ENCODE assay signal across 24 cellular contexts in genomic region chr1:171716620-171717019, GRCh38. TPM values are rescaled to one million over a fixed set of nuclear protein-coding genes. Genes with fewer than 3 reads are reported as not detected.
DNase-seq lines count a peak whose midpoint lies in the region; ATAC-seq, FAIRE-seq and TF ChIP-seq lines count a peak whose summit lies in the region.
"Had no signal": no experiment of that assay in that cellular context is flagged by ENCODE, and none has a peak within 500 bp of the region (broad histone marks: within the 10 kb centered on the region; RNA-seq: fewer than 3 reads in every experiment).

No MANE protein-coding gene starts in this region.

- no peaks in the 10 kb centered on the region for H3F3A ChIP-seq in PC-3 (ENCODE audit: low read length, unreplicated experiment)

- no peak overlapping the region for H3K4me2 ChIP-seq in PC-3 (ENCODE audit: low read length)
- H3K4me2 ChIP-seq in endothelial cell of umbilical vein (ENCODE audit: insufficient read depth, low read length), result no peak overlapping the region

- H3K27me3 Mint-ChIP-seq in Calu3 (ENCODE audit: unreplicated experiment), result no peaks in the 10 kb centered on the region
- H3K27me3 Mint-ChIP-seq: CD4-positive, alpha-beta memory T cell; central memory CD8-positive, alpha-beta T cell; stimulated activated naive B cell treated with anti-CD40 and anti-IgM and Interleukin-4, amounts not matched to agents 10 μg/mL and 1 μg/mL and 100 μg/mL, for 72 hours had no signal

- H3K9me3 Mint-ChIP-seq in Calu3 (ENCODE audit: low read depth, unreplicated experiment), result no peaks in the 10 kb centered on the region
- H3K9me3 Mint-ChIP-seq: CD4-positive, alpha-beta memory T cell; central memory CD8-positive, alpha-beta T cell had no signal

- no peaks in the 10 kb centered on the region for H3K36me3 Mint-ChIP-seq in Calu3 (ENCODE audit: insufficient read depth, unreplicated experiment)

- H3K27me3 ChIP-seq in PC-3 (ENCODE audit: low read length) (no peaks in the 10 kb centered on the region), endothelial cell of umbilical vein (ENCODE audit: control insufficient read depth in 2 of 2, insufficient read depth in 2 of 2, low read length in 2 of 2) (no peaks in the 10 kb centered on the region), ascending aorta (no peaks in the 10 kb centered on the region)
- H3K27me3 ChIP-seq: left lung had no signal

- dilution Hi-C loops in endothelial cell of umbilical vein (cut with MboI; ENCODE audit: extremely low pct_ligation_motif_present, low sequenced_read_pairs), result no loop called here

- H3K9me3 ChIP-seq in PC-3 (ENCODE audit: low read length), result no peaks in the 10 kb centered on the region
- H3K9me3 ChIP-seq in endothelial cell of umbilical vein (replicated peaks; ENCODE audit: control insufficient read depth, insufficient read depth, low read length), result no peaks in the 10 kb centered on the region
- no peaks in the 10 kb centered on the region for H3K9me3 ChIP-seq in ascending aorta
- H3K9me3 ChIP-seq: left lung, mucosa of descending colon, thoracic aorta had no signal

- H3K36me3 ChIP-seq in PC-3 (ENCODE audit: low read depth, low read length) (no peaks in the 10 kb centered on the region), endothelial cell of umbilical vein (ENCODE audit: control insufficient read depth in 2 of 2, extremely low read depth in 1 of 2, insufficient read depth in 2 of 2, low read length in 2 of 2) (peaks cover 0 to 3% of the 10 kb centered on the region in 2 experiments), ascending aorta (peaks cover 0 to 10% of the 10 kb centered on the region in 2 donors)
- H3K36me3 ChIP-seq: thoracic aorta, WERI-Rb-1 had no signal

- H3K79me2 ChIP-seq in PC-3 (ENCODE audit: low read length), result no peaks in the 10 kb centered on the region
- H3K79me2 ChIP-seq in endothelial cell of umbilical vein (ENCODE audit: control insufficient read depth, insufficient read depth, low read length), result peaks cover 2% of the 10 kb centered on the region

- H3K4me3 ChIP-seq in PC-3 (ENCODE audit: low read length) (no peak overlapping the region), endothelial cell of umbilical vein (replicated peaks in 1 of 3; ENCODE audit: insufficient read depth in 1 of 3, low read depth in 1 of 3, low read length in 3 of 3) (no peak overlapping the region), ascending aorta (no peak overlapping the region)
- H3K4me3 ChIP-seq: left lung, mucosa of descending colon, thoracic aorta had no signal

- ATAC-seq in PC-3 (peak; percentile 30; the same call in 1 of the 2 replicates), GM18502 (IDR thresholded peaks at IDR 0.05; ENCODE audit: poor library complexity, unreplicated experiment) (no peak), HG03565 (IDR thresholded peaks at IDR 0.05; ENCODE audit: unreplicated experiment) (no peak)
- ATAC-seq: left lung; mucosa of descending colon; stimulated activated naive B cell treated with anti-CD40 and anti-IgM and Interleukin-4, amounts not matched to agents 10 μg/mL and 1 μg/mL and 100 μg/mL, for 72 hours had no signal

- H3K27ac ChIP-seq in PC-3 (ENCODE audit: low read length), result no peak overlapping the region
- H3K27ac ChIP-seq in endothelial cell of umbilical vein (ENCODE audit: insufficient read depth, low read depth, low read length), result no peak overlapping the region
- H3K27ac ChIP-seq in ascending aorta, result peak overlapping the region in 1 of 2 donors; percentile 49
- H3K27ac ChIP-seq: left lung, WERI-Rb-1 had no signal

- CTCF ChIA-PET in Calu3 (lab: Charles Lee) (interaction anchor here (0.7 to 2.2 kb wide), 6 partner anchors 15 to 309 kb away, joined by 3 to 55 read pairs (median 3); partner anchors contain the start of gene METTL13), PC-3 (lab: Charles Lee) (interaction anchor here (0.7 to 3.1 kb wide), 2 partner anchors 72 to 683 kb away, joined by 4 to 75 read pairs; no protein-coding TSS in a partner anchor), endothelial cell of umbilical vein (lab: Charles Lee) (interaction anchor here (0.8 to 3.9 kb wide), 14 partner anchors 12 to 268 kb away, joined by 3 to 188 read pairs (median 6); no protein-coding TSS in a partner anchor)

- no peak overlapping the region for H3K27ac Mint-ChIP-seq in Calu3 (ENCODE audit: unreplicated experiment)
- H3K27ac Mint-ChIP-seq: CD4-positive, alpha-beta memory T cell; stimulated activated naive B cell treated with anti-CD40 and anti-IgM and Interleukin-4, amounts not matched to agents 10 μg/mL and 1 μg/mL and 100 μg/mL, for 72 hours had no signal

- no peak overlapping the region for H3K9ac ChIP-seq in PC-3 (ENCODE audit: low read length)
- H3K9ac ChIP-seq in endothelial cell of umbilical vein (replicated peaks; ENCODE audit: extremely low read depth, insufficient read depth, low read length), result no peak overlapping the region

- H2AFZ ChIP-seq in PC-3 (ENCODE audit: low read length), result no peak overlapping the region
- peak overlapping the region; percentile 5 for H2AFZ ChIP-seq in endothelial cell of umbilical vein (ENCODE audit: low read depth, low read length)

- H3K9me1 ChIP-seq in endothelial cell of umbilical vein (replicated peaks; ENCODE audit: control insufficient read depth, extremely low read depth, insufficient read depth, low read length), result no peaks in the 10 kb centered on the region

- no peaks in the 10 kb centered on the region for H3K4me1 Mint-ChIP-seq in Calu3 (ENCODE audit: low read depth, unreplicated experiment)
- H3K4me1 Mint-ChIP-seq: neural crest cell had no signal

- BruUV-seq in Calu3 (replicated peaks; lab: Mats Ljungman, UMichigan), result no TSS peak
- no TSS peak for BruUV-seq in PC-3 (replicated peaks; lab: Mats Ljungman, UMichigan)
- BruUV-seq in endothelial cell of umbilical vein (replicated peaks; lab: Mats Ljungman, UMichigan), result no TSS peak

- H3K4me1 ChIP-seq in PC-3 (ENCODE audit: insufficient read depth, low read length) (no peaks in the 10 kb centered on the region), endothelial cell of umbilical vein (ENCODE audit: control insufficient read depth, extremely low read depth, insufficient read depth, low read length) (peaks cover 8% of the 10 kb centered on the region), ascending aorta (no peaks in the 10 kb centered on the region)
- H3K4me1 ChIP-seq: left lung had no signal

- no peak overlapping the region for H3K4me3 Mint-ChIP-seq in Calu3 (ENCODE audit: low read depth, unreplicated experiment)
- H3K4me3 Mint-ChIP-seq: CD4-positive, alpha-beta memory T cell; central memory CD8-positive, alpha-beta T cell; neural crest cell; stimulated activated naive B cell treated with anti-CD40 and anti-IgM and Interleukin-4, amounts not matched to agents 10 μg/mL and 1 μg/mL and 100 μg/mL, for 72 hours had no signal

- no peaks in the 10 kb centered on the region for H4K20me1 ChIP-seq in PC-3 (ENCODE audit: low read length)
- H4K20me1 ChIP-seq in endothelial cell of umbilical vein (replicated peaks; ENCODE audit: control insufficient read depth, extremely low read depth, insufficient read depth, low read length), result no peaks in the 10 kb centered on the region

- POLR2A ChIA-PET in PC-3 (lab: Charles Lee; ENCODE audit: unreplicated experiment) (no interaction called here), endothelial cell of umbilical vein (lab: Charles Lee) (no interaction called here)

- no peak for TF ChIP-seq CTCF in Calu3 (IDR thresholded peaks at IDR 0.05; ENCODE audit: unreplicated experiment)
- no peak for TF ChIP-seq CTCF in PC-3 (conservative IDR thresholded peaks at IDR 0.05; ENCODE audit: low read depth, low read length)
- TF ChIP-seq CTCF in endothelial cell of umbilical vein (IDR thresholded peaks at IDR 0.05; ENCODE audit: extremely low read depth in 1 of 2, insufficient read depth in 1 of 2, low read depth in 1 of 2, low read length in 2 of 2), result no peak
- no peak for TF ChIP-seq CTCF in ascending aorta (IDR thresholded peaks at IDR 0.05)

- no peaks in the 10 kb centered on the region for H3K9me2 ChIP-seq in PC-3 (replicated peaks; ENCODE audit: low read length)

- intact Hi-C loops in Calu3 (cut with micrococcal nuclease; ENCODE audit: unreplicated experiment) (loop anchor here (1.0 to 10.0 kb wide), 2 partner anchors 71 to 472 kb away; partner anchors contain the start of gene FMO1), PC-3 (cut with micrococcal nuclease) (loop anchor here (1.0 to 5.0 kb wide), 6 partner anchors 71 to 711 kb away; partner anchors contain the start of genes FMO1 and PRRC2C), endothelial cell of umbilical vein (cut with micrococcal nuclease) (loop anchor here (1.0 to 10.0 kb wide), 5 partner anchors 61 to 267 kb away; partner anchors contain the start of gene PRRC2C), ascending aorta (cut with DNase I) (loop anchor here (1.0 to 10.0 kb wide), 2 partner anchors 71 to 142 kb away; no protein-coding TSS in a partner anchor)

- FAIRE-seq in endothelial cell of umbilical vein (lab: Jason Lieb, UNC), result no peak

- no peak for TF ChIP-seq POLR2A in endothelial cell of umbilical vein (IDR thresholded peaks at IDR 0.05; ENCODE audit: low read depth, low read length)

- DNase-seq in Calu3, result peak; percentile 4
- peak; percentile 42 for DNase-seq in PC-3
- DNase-seq in endothelial cell of umbilical vein (ENCODE audit: low read depth, low spot score), result peak; percentile 28
- DNase-seq in kidney tubule cell (ENCODE audit: low spot score), result peak; percentile 23
- DNase-seq in NCI-H69 (lab: John Stamatoyannopoulos, UW), result no peak
- no peak for DNase-seq in ascending aorta (ENCODE audit: low spot score in 2 of 2)
- DNase-seq: activated CD4-positive, alpha-beta T cell treated with anti-CD3 and anti-CD28 coated beads, Interleukin-2, amount 50 U/mL, for 4 hours; activated gamma-delta T cell; CD4-positive, alpha-beta memory T cell; DMS79; effector memory CD4-positive, alpha-beta T cell; left lung; mucosa of descending colon; NCI-H1048; NCI-H2081 treated with DMSO at 0.1 percent for 48 hours; NCI-H510A treated with DMSO at 0.1 percent for 48 hours; stimulated activated CD4-positive, alpha-beta T cell treated with anti-CD3 and anti-CD28 coated beads, Interleukin-15, amount 100 ng/mL, for 24 hours; stimulated activated naive B cell treated with anti-CD40 and anti-IgM and Interleukin-4, amounts not matched to agents 10 μg/mL and 1 μg/mL and 100 μg/mL, for 72 hours; WERI-Rb-1 had no signal

TF ChIP-seq in endothelial cell of umbilical vein, 7 proteins besides CTCF, POLR2A, EP300 and RAD21 (continues in another document):
- TF ChIP-seq MYC (IDR thresholded peaks at IDR 0.05; ENCODE audit: low read depth, low read length) (no peak), JUN (IDR thresholded peaks at IDR 0.05; ENCODE audit: borderline replicate concordance, insufficient read depth, insufficient read length, low read depth) (peak; percentile 39)

RNA-seq across cellular contexts. Expression of gene VAMP4, which starts 25.2 kb away (rescaled TPM):
- total RNA-seq in Calu3 (2022), result 7.4 and 7.5 TPM in 2 replicates
- 5.2 and 7.2 TPM in 2 replicates for total RNA-seq in PC-3 (2014; rRNA removed)
- 10.1 and 10.4 TPM in 2 replicates for total RNA-seq in endothelial cell of umbilical vein
- 1.6 and 2.1 TPM in 2 replicates for polyA plus RNA-seq in endothelial cell of umbilical vein
- polyA plus RNA-seq in endothelial cell of umbilical vein (2011; cell fraction: cytosol; rRNA removed), result 3.2 and 3.3 TPM in 2 replicates
- polyA plus RNA-seq in endothelial cell of umbilical vein (2011; cell fraction: nucleus; rRNA removed), result 6.6 and 9.8 TPM in 2 replicates
- polyA plus RNA-seq in endothelial cell of umbilical vein (2012), result 5.8 and 7.0 TPM in 2 replicates
- 1.2 and 2.1 TPM in 2 replicates for polyA minus RNA-seq in endothelial cell of umbilical vein
- polyA minus RNA-seq in endothelial cell of umbilical vein (2011; cell fraction: cytosol; rRNA and poly(A)+ RNA removed), result 4.8 TPM
- polyA minus RNA-seq in endothelial cell of umbilical vein (2011; cell fraction: nucleus; rRNA and poly(A)+ RNA removed), result 2.0 and 5.0 TPM in 2 replicates
- total RNA-seq in ascending aorta, result 3.6 TPM

Comparison
In these comparisons a context has a peak if more than half of its experiments do, and no peak if none do; other contexts are left out.
1. DNase-seq: peak in Calu3 (single experiment), PC-3 (single experiment), endothelial cell of umbilical vein (single experiment) and kidney tubule cell (single experiment); none in NCI-H69 (single experiment) and ascending aorta (0 of 2).